Comparison of ENCODE assay signal across 12 cellular contexts in the genomic region with DNA sequence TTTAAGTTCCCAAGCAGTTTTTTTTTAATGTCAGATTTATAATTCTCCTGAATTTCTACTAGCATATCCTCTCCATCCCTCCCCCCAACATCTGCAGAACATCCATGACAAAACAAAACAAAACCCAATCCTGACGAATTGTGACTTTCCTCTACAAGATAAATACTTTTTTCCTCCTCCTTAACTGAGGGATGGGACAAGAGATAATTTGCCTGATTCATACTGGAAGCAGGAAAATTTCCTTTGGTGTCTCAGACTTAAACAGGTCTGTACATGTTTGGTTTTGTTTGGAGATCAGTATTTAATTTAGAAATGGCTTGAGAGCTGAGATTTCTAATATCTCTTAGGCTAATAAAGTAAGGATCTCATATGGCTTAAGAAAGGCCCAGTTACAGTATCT. TPM values are rescaled to one million over a fixed set of nuclear protein-coding genes. Genes with fewer than 3 reads are reported as not detected.
DNase-seq lines count a peak whose midpoint lies in the region; ATAC-seq and TF ChIP-seq lines count a peak whose summit lies in the region.
"Had no signal": no experiment of that assay in that cellular context is flagged by ENCODE, and none has a peak within 500 bp of the region (broad histone marks: within the 10 kb centered on the region; RNA-seq: fewer than 3 reads in every experiment).

No MANE protein-coding gene starts in this region.

- H3K27me3 Mint-ChIP-seq in type B pancreatic cell: no peaks in the 10 kb centered on the region

- no peaks in the 10 kb centered on the region for H3K9me2 ChIP-seq in SK-N-SH

- H2AFZ ChIP-seq in SK-N-SH (ENCODE audit: low read depth): peak overlapping the region; percentile 76; the same call in 1 of the 2 replicates

- no peak for TF ChIP-seq RAD21 in SK-N-SH (IDR thresholded peaks at IDR 0.05; ENCODE audit: low read length)

- no peaks in the 10 kb centered on the region for H3K36me3 Mint-ChIP-seq in type B pancreatic cell

- H3K9me3 ChIP-seq in SK-N-SH: no peaks in the 10 kb centered on the region
- H3K9me3 ChIP-seq in esophagus muscularis mucosa: no peaks in the 10 kb centered on the region
- H3K9me3 ChIP-seq in muscle layer of duodenum (ENCODE audit: control insufficient read depth in 1 of 2, low read length in 2 of 2): no peaks in the 10 kb centered on the region

- H3K36me3 ChIP-seq in SK-N-SH (replicated peaks in 1 of 2; ENCODE audit: control insufficient read depth in 1 of 2, insufficient read depth in 2 of 2, low read length in 1 of 2) (no peaks in the 10 kb centered on the region), esophagus muscularis mucosa (peaks cover 0 to 11% (median 0%) of the 10 kb centered on the region in 4 donors), muscle layer of duodenum (ENCODE audit: control insufficient read depth in 1 of 2, insufficient read depth in 2 of 2, low read length in 2 of 2) (no peaks in the 10 kb centered on the region)

- H3F3A ChIP-seq in SK-N-SH (replicated peaks; ENCODE audit: insufficient read depth): no peaks in the 10 kb centered on the region

- no peak overlapping the region for H3K9ac ChIP-seq in SK-N-SH

- peak overlapping the region; percentile 21 for H3K4me3 Mint-ChIP-seq in type B pancreatic cell

- H3K9me3 Mint-ChIP-seq in type B pancreatic cell: no peaks in the 10 kb centered on the region

- no peak for TF ChIP-seq POLR2A in esophagus muscularis mucosa (IDR thresholded peaks at IDR 0.05; ENCODE audit: low read depth)

- no peaks in the 10 kb centered on the region for H4K20me1 ChIP-seq in SK-N-SH (ENCODE audit: insufficient read depth)

- H3K27ac Mint-ChIP-seq in type B pancreatic cell: peak overlapping the region; percentile 0

- WGBS in SK-N-SH (ENCODE audit: low lambda C conversion rate): 13% methylated on average over 1 of the region's 1 CpG
- WGBS in esophagus muscularis mucosa: 0% methylated on average over 1 of the region's 1 CpG

- intact Hi-C loops in esophagus muscularis mucosa (cut with DNase I): no loop called here

- POLR2A ChIA-PET in SK-N-SH (lab: Yijun Ruan, JAX): no interaction called here

- no peak for DNase-seq in SK-N-SH
- no peak for DNase-seq in esophagus muscularis mucosa (ENCODE audit: extremely low spot score)
- no peak for DNase-seq in type B pancreatic cell (ENCODE audit: extremely low spot score, unreplicated experiment)
- DNase-seq in GM20000 (ENCODE audit: low spot score): no peak
- DNase-seq in activated CD4-positive, CD25-positive, alpha-beta regulatory T cell (lab: John Stamatoyannopoulos, UW): no peak
- DNase-seq in activated CD4-positive, alpha-beta T cell treated with anti-CD3 and anti-CD28 coated beads for 4 hours: no peak
- DNase-seq: activated T-cell treated with anti-CD3 and anti-CD28 coated beads for 4 hours, DMS 273 treated with DMSO at 0.1 percent for 48 hours had no signal

- ATAC-seq in SK-N-SH treated with all-trans-retinoic acid at 6 μM for 48 hours: no peak
- ATAC-seq: Panc1 had no signal

- H3K4me1 Mint-ChIP-seq in type B pancreatic cell (ENCODE audit: unreplicated experiment): peaks cover 34% of the 10 kb centered on the region

- H3K4me3 ChIP-seq in SK-N-SH (ENCODE audit: low read depth in 2 of 2, low read length in 1 of 2) (no peak overlapping the region; a peak in 1 of 4 replicates), esophagus muscularis mucosa (peak overlapping the region; percentile 56 to 74 (median 64)), muscle layer of duodenum (ENCODE audit: low read depth in 1 of 2, low read length in 2 of 2) (peak overlapping the region; percentile 68 to 72)

- H3K4me1 ChIP-seq in SK-N-SH (ENCODE audit: control insufficient read depth in 1 of 2, insufficient read depth in 2 of 2, low read depth in 1 of 2, low read length in 1 of 2) (peaks cover 10 to 26% of the 10 kb centered on the region in 2 experiments), esophagus muscularis mucosa (peaks cover 31 to 76% (median 64%) of the 10 kb centered on the region in 4 donors), muscle layer of duodenum (ENCODE audit: control insufficient read depth in 1 of 2, insufficient read depth in 2 of 2, low read length in 2 of 2) (peaks cover 0 to 24% of the 10 kb centered on the region in 2 donors)

- no peaks in the 10 kb centered on the region for H3K79me2 ChIP-seq in SK-N-SH (ENCODE audit: insufficient read depth)

- peak overlapping the region; percentile 17; the same call in 1 of the 2 replicates for H3K4me2 ChIP-seq in SK-N-SH

- H3K27ac ChIP-seq in SK-N-SH (ENCODE audit: low read depth in 2 of 2, low read length in 1 of 2) (peak overlapping the region; percentile 52 to 69; a peak in 3 of 4 replicates), esophagus muscularis mucosa (replicated peaks in 1 of 4) (peak overlapping the region; percentile 82 to 93 (median 90)), muscle layer of duodenum (ENCODE audit: low read length) (peak overlapping the region; percentile 72)
- H3K27ac ChIP-seq: 22Rv1 had no signal

- TF ChIP-seq EP300 in SK-N-SH (IDR thresholded peaks at IDR 0.05; ENCODE audit: borderline replicate concordance in 1 of 2, low read depth in 1 of 2, low read length in 1 of 2) (no peak), esophagus muscularis mucosa (IDR thresholded peaks at IDR 0.05) (no peak)

- no peak for TF ChIP-seq CTCF in SK-N-SH (IDR thresholded peaks at IDR 0.05)
- no peak for TF ChIP-seq CTCF in esophagus muscularis mucosa (IDR thresholded peaks at IDR 0.05)
- no peak for TF ChIP-seq CTCF in type B pancreatic cell (conservative IDR thresholded peaks at IDR 0.05)
- no peak for TF ChIP-seq CTCF in GM20000 (IDR thresholded peaks at IDR 0.05; ENCODE audit: extremely low read depth, missing control alignments)

- CTCF ChIA-PET in SK-N-SH (lab: Yijun Ruan, JAX): interaction anchor here (2.0 kb wide), 1 partner anchor 318 kb away, joined by 5 read pairs; no protein-coding TSS in a partner anchor

- H3K27me3 ChIP-seq in SK-N-SH (ENCODE audit: insufficient read depth) (no peaks in the 10 kb centered on the region), esophagus muscularis mucosa (no peaks in the 10 kb centered on the region), muscle layer of duodenum (ENCODE audit: low read depth, low read length) (no peaks in the 10 kb centered on the region)

TF ChIP-seq in SK-N-SH, 30 proteins besides CTCF, POLR2A, EP300 and RAD21 (continues in another document):
- TF ChIP-seq TAF1 (IDR thresholded peaks at IDR 0.05; ENCODE audit: borderline replicate concordance, low read depth, low read length): no peak
- no peak for TF ChIP-seq FOXM1 (IDR thresholded peaks at IDR 0.05; ENCODE audit: low read depth)
- TF ChIP-seq, protein P1, sequence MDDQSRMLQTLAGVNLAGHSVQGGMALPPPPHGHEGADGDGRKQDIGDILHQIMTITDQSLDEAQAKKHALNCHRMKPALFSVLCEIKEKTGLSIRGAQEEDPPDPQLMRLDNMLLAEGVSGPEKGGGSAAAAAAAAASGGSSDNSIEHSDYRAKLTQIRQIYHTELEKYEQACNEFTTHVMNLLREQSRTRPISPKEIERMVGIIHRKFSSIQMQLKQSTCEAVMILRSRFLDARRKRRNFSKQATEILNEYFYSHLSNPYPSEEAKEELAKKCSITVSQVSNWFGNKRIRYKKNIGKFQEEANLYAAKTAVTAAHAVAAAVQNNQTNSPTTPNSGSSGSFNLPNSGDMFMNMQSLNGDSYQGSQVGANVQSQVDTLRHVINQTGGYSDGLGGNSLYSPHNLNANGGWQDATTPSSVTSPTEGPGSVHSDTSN (IDR thresholded peaks at IDR 0.05): no peak
- TF ChIP-seq, protein P2, sequence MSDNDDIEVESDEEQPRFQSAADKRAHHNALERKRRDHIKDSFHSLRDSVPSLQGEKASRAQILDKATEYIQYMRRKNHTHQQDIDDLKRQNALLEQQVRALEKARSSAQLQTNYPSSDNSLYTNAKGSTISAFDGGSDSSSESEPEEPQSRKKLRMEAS (IDR thresholded peaks at IDR 0.05; ENCODE audit: low read depth): no peak
- no peak for TF ChIP-seq POLR2AphosphoS5 (IDR thresholded peaks at IDR 0.05; ENCODE audit: low read depth, low read length)
- no peak for TF ChIP-seq MEF2A (IDR thresholded peaks at IDR 0.05; ENCODE audit: borderline replicate concordance, low read depth)
- TF ChIP-seq SIN3A (IDR thresholded peaks at IDR 0.05; ENCODE audit: borderline replicate concordance, low read depth, low read length): no peak

TF ChIP-seq in SK-N-SH treated with all-trans-retinoic acid at 6 μM for 48 hours, 23 proteins besides CTCF, POLR2A, EP300 and RAD21:
- TF ChIP-seq TOX (CRISPR knock-in tag; IDR thresholded peaks at IDR 0.05; ENCODE audit: borderline replicate concordance): no peak
- TF ChIP-seq, protein P3, sequence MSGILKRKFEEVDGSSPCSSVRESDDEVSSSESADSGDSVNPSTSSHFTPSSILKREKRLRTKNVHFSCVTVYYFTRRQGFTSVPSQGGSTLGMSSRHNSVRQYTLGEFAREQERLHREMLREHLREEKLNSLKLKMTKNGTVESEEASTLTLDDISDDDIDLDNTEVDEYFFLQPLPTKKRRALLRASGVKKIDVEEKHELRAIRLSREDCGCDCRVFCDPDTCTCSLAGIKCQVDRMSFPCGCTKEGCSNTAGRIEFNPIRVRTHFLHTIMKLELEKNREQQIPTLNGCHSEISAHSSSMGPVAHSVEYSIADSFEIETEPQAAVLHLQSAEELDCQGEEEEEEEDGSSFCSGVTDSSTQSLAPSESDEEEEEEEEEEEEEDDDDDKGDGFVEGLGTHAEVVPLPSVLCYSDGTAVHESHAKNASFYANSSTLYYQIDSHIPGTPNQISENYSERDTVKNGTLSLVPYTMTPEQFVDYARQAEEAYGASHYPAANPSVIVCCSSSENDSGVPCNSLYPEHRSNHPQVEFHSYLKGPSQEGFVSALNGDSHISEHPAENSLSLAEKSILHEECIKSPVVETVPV (CRISPR knock-in tag; IDR thresholded peaks at IDR 0.05): no peak
TF ChIP-seq in SK-N-SH treated with all-trans-retinoic acid at 6 μM for 48 hours: peak in this region for 0.

RNA-seq across cellular contexts. Expression of a gene that starts 2.2 kb away (rescaled TPM):
- polyA plus RNA-seq in SK-N-SH (2012; rRNA removed): 1.5 and 1.7 TPM in 2 replicates
- polyA plus RNA-seq in SK-N-SH (2012; cell fraction: cytosol; rRNA removed): 1.4 and 1.7 TPM in 2 replicates
- 1.2 and 1.5 TPM in 2 replicates for polyA plus RNA-seq in SK-N-SH (2012; cell fraction: nucleus; rRNA removed)
- total RNA-seq in esophagus muscularis mucosa (100 to 1,000 TPM in 3 of 4 donors, 10 to 100 TPM in 1; 90.6 to 179 (median 120) TPM), type B pancreatic cell (ENCODE audit: low replicate concordance) (2.9 and 3.4 TPM in 2 replicates)

Comparison
In these comparisons a context has a peak if more than half of its experiments do, and no peak if none do; other contexts are left out.
1. H3K4me3 ChIP-seq: peak in esophagus muscularis mucosa (4 of 4) and muscle layer of duodenum (2 of 2); none in SK-N-SH (0 of 2).
2. RNA of a gene that starts 2.2 kb away (total RNA-seq): 90.6 to 179 TPM in esophagus muscularis mucosa; 2.9 to 3.4 TPM in type B pancreatic cell; every median in the first group is over 10 times any median in the second.
3. Peak in every context shown above with its lines, with median percentiles within 50 percentile points of each other: H3K27ac ChIP-seq.